9 cellular contexts compared by ENCODE assay signal in genomic region chr11:120911943-120912342, GRCh38.
DNase-seq lines count a peak whose midpoint lies in the region; ATAC-seq and TF ChIP-seq lines count a peak whose summit lies in the region.
"Had no signal": no experiment of that assay in that cellular context is flagged by ENCODE, and none has a peak within 500 bp of the region (broad histone marks: within the 10 kb centered on the region; RNA-seq: fewer than 3 reads in every experiment).

No MANE protein-coding gene starts in this region.

- H3K27ac ChIP-seq in mammary epithelial cell (ENCODE audit: insufficient read depth, low read depth, low read length), result no peak overlapping the region
- peak overlapping the region; percentile 53 for H3K27ac ChIP-seq in PC-9
- H3K27ac ChIP-seq in CD4-positive, alpha-beta T cell (ENCODE audit: low read depth, low read length), result no peak overlapping the region
- H3K27ac ChIP-seq: BLaER1 had no signal

- H2AFZ ChIP-seq in mammary epithelial cell (ENCODE audit: low read depth, low read length) (no peak overlapping the region), PC-9 (no peak overlapping the region)
- H2AFZ ChIP-seq: GM23338 had no signal

- no peak overlapping the region for H3K9ac ChIP-seq in mammary epithelial cell (ENCODE audit: insufficient read depth, low read length)
- H3K9ac ChIP-seq: BLaER1 had no signal

- H3K4me3 Mint-ChIP-seq in immature natural killer cell, result peak overlapping the region in 4 of 5 donors; percentile 0 to 62 (median 50)
- H3K4me3 Mint-ChIP-seq in CD4-positive, alpha-beta T cell, result no peak overlapping the region
- H3K4me3 Mint-ChIP-seq: GM23338 had no signal

- 63% methylated on average over 3 of the region's 3 CpGs for WGBS in mammary epithelial cell (ENCODE audit: low coverage, missing lambda C conversion rate)

- H3K9me3 ChIP-seq in mammary epithelial cell (replicated peaks; ENCODE audit: insufficient read depth, low read length) (no peaks in the 10 kb centered on the region), PC-9 (ENCODE audit: insufficient read depth, low read depth) (no peaks in the 10 kb centered on the region)
- H3K9me3 ChIP-seq in CD4-positive, alpha-beta T cell (ENCODE audit: control insufficient read depth, low read length), result no peaks in the 10 kb centered on the region
- H3K9me3 ChIP-seq: BLaER1 had no signal

- peaks cover 0 to 13% (median 6%) of the 10 kb centered on the region in 3 donors for H3K36me3 Mint-ChIP-seq in immature natural killer cell
- H3K36me3 Mint-ChIP-seq in CD4-positive, alpha-beta T cell (ENCODE audit: low read depth), result no peaks in the 10 kb centered on the region

- H3K9me2 ChIP-seq in PC-9 (ENCODE audit: insufficient read depth), result no peaks in the 10 kb centered on the region

- peak overlapping the region; percentile 28 to 91 (median 73) for H3K27ac Mint-ChIP-seq in immature natural killer cell
- H3K27ac Mint-ChIP-seq in CD4-positive, alpha-beta T cell, result no peak overlapping the region
- H3K27ac Mint-ChIP-seq: GM23338 had no signal

- POLR2A ChIA-PET in PC-9 (lab: Charles Lee; ENCODE audit: unreplicated experiment), result no interaction called here
- POLR2A ChIA-PET in CD4-positive, alpha-beta T cell (lab: Charles Lee), result no interaction called here

- dilution Hi-C loops in mammary epithelial cell (cut with HindIII; ENCODE audit: low sequenced_read_pairs), result no loop called here

- no peaks in the 10 kb centered on the region for H3K79me2 ChIP-seq in mammary epithelial cell (ENCODE audit: insufficient read depth, low read length)
- H3K79me2 ChIP-seq in PC-9 (ENCODE audit: low read depth), result no peaks in the 10 kb centered on the region

- ATAC-seq in CD4-positive, alpha-beta T cell (ENCODE audit: poor library complexity), result no peak
- ATAC-seq in GM18873 (IDR thresholded peaks at IDR 0.05; ENCODE audit: low FRiP score, unreplicated experiment), result no peak

- no peak overlapping the region for H3K4me3 ChIP-seq in mammary epithelial cell (replicated peaks in 1 of 3; ENCODE audit: insufficient read depth in 1 of 3, low read depth in 2 of 3, low read length in 3 of 3)
- no peak overlapping the region for H3K4me3 ChIP-seq in PC-9
- H3K4me3 ChIP-seq: BLaER1, GM23338 had no signal

- no peaks in the 10 kb centered on the region for H3K9me3 Mint-ChIP-seq in immature natural killer cell
- H3K9me3 Mint-ChIP-seq in CD4-positive, alpha-beta T cell, result no peaks in the 10 kb centered on the region
- H3K9me3 Mint-ChIP-seq: GM23338 had no signal

- in situ Hi-C loops in T47D (cut with HindIII; ENCODE audit: low pct_unique_long_range_greater_than_20kb, low sequenced_read_pairs) (no loop called here), mammary epithelial cell (cut with MboI; ENCODE audit: low sequenced_read_pairs in 2 of 2) (no loop called here)

- H3K27me3 ChIP-seq in mammary epithelial cell (ENCODE audit: insufficient read depth, low read length) (peaks cover 7% of the 10 kb centered on the region), PC-9 (ENCODE audit: insufficient read depth, low read depth) (no peaks in the 10 kb centered on the region)
- no peaks in the 10 kb centered on the region for H3K27me3 ChIP-seq in CD4-positive, alpha-beta T cell (ENCODE audit: control insufficient read depth, insufficient read depth, low read length)
- H3K27me3 ChIP-seq: BLaER1 had no signal

- intact Hi-C loops in mammary epithelial cell (cut with micrococcal nuclease) (no loop called here), PC-9 (cut with micrococcal nuclease; ENCODE audit: unreplicated experiment) (no loop called here)
- intact Hi-C loops in CD4-positive, alpha-beta T cell (cut with DNase I, micrococcal nuclease), result no loop called here

- CTCF ChIA-PET in mammary epithelial cell (lab: Charles Lee; ENCODE audit: low non-redundant PET), result no interaction called here
- CTCF ChIA-PET in PC-9 (lab: Charles Lee), result no interaction called here
- CTCF ChIA-PET in CD4-positive, alpha-beta T cell (lab: Charles Lee), result no interaction called here

- DNase-seq in T47D (ENCODE audit: low read depth in 1 of 2, low spot score in 1 of 2) (peak; percentile 52 to 58), mammary epithelial cell (no peak), PC-9 (peak in 1 of 2 experiments; percentile 89), immature natural killer cell (no peak), NCI-H2029 (lab: John Stamatoyannopoulos, UW) (no peak)
- DNase-seq in CD4-positive, alpha-beta T cell, result no peak

- H3K4me2 ChIP-seq in mammary epithelial cell (ENCODE audit: insufficient read depth, low read depth, low read length) (no peak overlapping the region), PC-9 (peak overlapping the region; percentile 68)
- H3K4me2 ChIP-seq: BLaER1, GM23338 had no signal

- TF ChIP-seq CTCF in mammary epithelial cell (conservative IDR thresholded peaks at IDR 0.05 in 1 of 2, IDR thresholded peaks at IDR 0.05 in 1 of 2; ENCODE audit: extremely low read depth in 1 of 2, insufficient read depth in 1 of 2, low read depth in 1 of 2, low read length in 2 of 2) (no peak), PC-9 (conservative IDR thresholded peaks at IDR 0.05) (no peak)
- no peak for TF ChIP-seq CTCF in CD4-positive, alpha-beta T cell (IDR thresholded peaks at IDR 0.05)

- H3K4me1 ChIP-seq in mammary epithelial cell (ENCODE audit: insufficient read depth, low read length) (no peaks in the 10 kb centered on the region), PC-9 (replicated peaks; ENCODE audit: insufficient read depth) (peaks cover 66% of the 10 kb centered on the region)
- H3K4me1 ChIP-seq: BLaER1 had no signal

- H4K20me1 ChIP-seq in mammary epithelial cell (ENCODE audit: insufficient read depth, low read length) (no peaks in the 10 kb centered on the region), PC-9 (ENCODE audit: insufficient read depth) (no peaks in the 10 kb centered on the region)
- H4K20me1 ChIP-seq: BLaER1 had no signal

- H3K36me3 ChIP-seq in mammary epithelial cell (ENCODE audit: insufficient read depth, low read length) (no peaks in the 10 kb centered on the region), PC-9 (ENCODE audit: low read depth) (no peaks in the 10 kb centered on the region)
- H3K36me3 ChIP-seq: BLaER1 had no signal

- peaks cover 52% of the 10 kb centered on the region for H3F3A ChIP-seq in PC-9 (ENCODE audit: insufficient read depth, low read depth)

- peaks cover 0 to 13% (median 4%) of the 10 kb centered on the region in 3 donors for H3K27me3 Mint-ChIP-seq in immature natural killer cell (ENCODE audit: low read depth in 3 of 3)
- H3K27me3 Mint-ChIP-seq in CD4-positive, alpha-beta T cell, result peaks cover 32% of the 10 kb centered on the region

- H3K4me1 Mint-ChIP-seq in immature natural killer cell, result peaks cover 24 to 35% of the 10 kb centered on the region in 2 donors
- H3K4me1 Mint-ChIP-seq in CD4-positive, alpha-beta T cell (ENCODE audit: low read depth), result no peaks in the 10 kb centered on the region

- BruUV-seq in mammary epithelial cell (replicated peaks; lab: Mats Ljungman, UMichigan), result no TSS peak
- no TSS peak for BruUV-seq in PC-9 (replicated peaks; lab: Mats Ljungman, UMichigan)

Comparison
In these comparisons a context has a peak if more than half of its experiments do, and no peak if none do; other contexts are left out.
1. DNase-seq: peak in T47D (2 of 2); none in mammary epithelial cell (single experiment), immature natural killer cell (0 of 3), CD4-positive, alpha-beta T cell (0 of 10) and NCI-H2029 (single experiment).